ENCODE assay signal across 18 cellular contexts in genomic region chr4:121693450-121693849, GRCh38. TPM values are rescaled to one million over a fixed set of nuclear protein-coding genes. Genes with fewer than 3 reads are reported as not detected.
DNase-seq lines count a peak whose midpoint lies in the region; ATAC-seq and TF ChIP-seq lines count a peak whose summit lies in the region.
"Had no signal": no experiment of that assay in that cellular context is flagged by ENCODE, and none has a peak within 500 bp of the region (broad histone marks: within the 10 kb centered on the region; RNA-seq: fewer than 3 reads in every experiment).

No MANE protein-coding gene starts in this region.

- TF ChIP-seq CTCF in brain microvascular endothelial cell (IDR thresholded peaks at IDR 0.05; ENCODE audit: low read depth, low read length, missing control alignments) (no peak), thoracic aorta (IDR thresholded peaks at IDR 0.05) (no peak), GM23338 (conservative IDR thresholded peaks at IDR 0.05; ENCODE audit: low read depth in 2 of 2) (no peak)

- intact Hi-C loops in activated CD4-positive, alpha-beta T cell treated with anti-CD3 and anti-CD28 coated beads, Interleukin-2, amount 10 ng/mL, durations not matched to agents 24 days and 14 days (cut with micrococcal nuclease), result no loop called here
- intact Hi-C loops in left colon (cut with DNase I, micrococcal nuclease), result no loop called here

- H3K4me2 ChIP-seq in mesenchymal stem cell (ENCODE audit: low read length, poor library complexity, severe bottlenecking), result peak overlapping the region; percentile 53
- H3K4me2 ChIP-seq in GM23338, result no peak overlapping the region

- WGBS in mesenchymal stem cell, result 72% methylated on average over 2 of the region's 2 CpGs

- no peak overlapping the region for H2BK120ac ChIP-seq in mesenchymal stem cell (ENCODE audit: low read depth, low read length)

- no peak overlapping the region for H3K23ac ChIP-seq in mesenchymal stem cell (ENCODE audit: low read length in 2 of 2)

- H3K27me3 ChIP-seq in brain microvascular endothelial cell (replicated peaks) (no peaks in the 10 kb centered on the region), mesenchymal stem cell (ENCODE audit: control insufficient read depth in 1 of 2, insufficient read depth in 1 of 2, low read length in 2 of 2) (no peaks in the 10 kb centered on the region), thoracic aorta (replicated peaks; ENCODE audit: insufficient read depth) (no peaks in the 10 kb centered on the region), GM23338 (ENCODE audit: insufficient read depth) (peaks cover 8% of the 10 kb centered on the region; the same call in 1 of the 2 replicates)

- DNase-seq in activated CD4-positive, alpha-beta T cell treated with anti-CD3 and anti-CD28 coated beads, Interleukin-2, amount 10 ng/mL, durations not matched to agents 24 days and 14 days, result peak; percentile 38
- DNase-seq in activated CD4-positive, alpha-beta T cell treated with anti-CD3 and anti-CD28 coated beads for 4 hours, result no peak
- no peak for DNase-seq in brain microvascular endothelial cell
- DNase-seq in mesenchymal stem cell, result no peak
- no peak for DNase-seq in thoracic aorta (ENCODE audit: low spot score)
- no peak for DNase-seq in caudate nucleus (lab: John Stamatoyannopoulos, UW)
- no peak for DNase-seq in left colon
- no peak for DNase-seq in GM23338 (ENCODE audit: low spot score)
- DNase-seq: 8988T; activated CD4-positive, alpha-beta T cell treated with anti-CD3 and anti-CD28 coated beads, Interleukin-2, amount 10 ng/mL, durations not matched to agents 7 days and 5 days; activated naive CD8-positive, alpha-beta T cell treated with anti-CD3 and anti-CD28 coated beads, Interleukin-2, amount 50 U/mL, for 24 hours; activated T-cell treated with anti-CD3 and anti-CD28 coated beads, Interleukin-2, amount 50 U/mL, for 24 hours; NCI-H1105; NCI-H2171 treated with DMSO at 0.1 percent for 48 hours; nucleus accumbens; SIG-M5 had no signal

- H3K4me1 ChIP-seq in mesenchymal stem cell (ENCODE audit: control insufficient read depth, insufficient read depth, low read depth, low read length) (peaks cover 12% of the 10 kb centered on the region), thoracic aorta (ENCODE audit: control insufficient read depth in 1 of 2, low read depth in 2 of 2) (peaks cover 43 to 72% of the 10 kb centered on the region in 2 donors), GM23338 (ENCODE audit: insufficient read depth) (peaks cover 39% of the 10 kb centered on the region)

- H3K4ac ChIP-seq in mesenchymal stem cell (ENCODE audit: low read depth in 1 of 2, low read length in 2 of 2), result no peak overlapping the region

- peaks cover 9% of the 10 kb centered on the region for H3K9me3 Mint-ChIP-seq in activated CD4-positive, alpha-beta T cell treated with anti-CD3 and anti-CD28 coated beads, Interleukin-2, amount 10 ng/mL, durations not matched to agents 24 days and 14 days
- no peaks in the 10 kb centered on the region for H3K9me3 Mint-ChIP-seq in GM23338
- H3K9me3 Mint-ChIP-seq: activated CD4-positive, alpha-beta T cell treated with anti-CD3 and anti-CD28 coated beads, Interleukin-2, amount 10 ng/mL, durations not matched to agents 7 days and 5 days; activated naive CD8-positive, alpha-beta T cell treated with anti-CD3 and anti-CD28 coated beads, Interleukin-2, amount 50 U/mL, for 24 hours; activated T-cell treated with anti-CD3 and anti-CD28 coated beads, Interleukin-2, amount 50 U/mL, for 24 hours; T-helper 2 cell treated with Interferon-gamma antibody and Interleukin-4, amounts not matched to agents 5 μg/mL and 100 μg/mL, for 36 hours had no signal

- H3K9me2 ChIP-seq in GM23338 (ENCODE audit: insufficient read depth), result 0 out of 2 replicates have a peak, but pooled peaks cover 4% of the 10 kb centered on the region

- no peak overlapping the region for H2BK5ac ChIP-seq in mesenchymal stem cell (ENCODE audit: low read depth, low read length, poor library complexity, severe bottlenecking)

- H3K18ac ChIP-seq in mesenchymal stem cell (ENCODE audit: low read depth in 1 of 2, low read length in 2 of 2), result no peak overlapping the region

- H4K91ac ChIP-seq in mesenchymal stem cell (ENCODE audit: low read length), result no peak overlapping the region

- no peaks in the 10 kb centered on the region; the same call in 1 of the 2 replicates for H4K20me1 ChIP-seq in GM23338 (replicated peaks; ENCODE audit: insufficient read depth)

- peaks cover 5% of the 10 kb centered on the region for H3K27me3 Mint-ChIP-seq in activated CD4-positive, alpha-beta T cell treated with anti-CD3 and anti-CD28 coated beads, Interleukin-2, amount 10 ng/mL, durations not matched to agents 24 days and 14 days
- peaks cover 10% of the 10 kb centered on the region for H3K27me3 Mint-ChIP-seq in GM23338 (ENCODE audit: insufficient read depth, low read depth, poor library complexity)

- peaks cover 29% of the 10 kb centered on the region for H3K36me3 Mint-ChIP-seq in activated CD4-positive, alpha-beta T cell treated with anti-CD3 and anti-CD28 coated beads, Interleukin-2, amount 10 ng/mL, durations not matched to agents 24 days and 14 days (ENCODE audit: low read depth)
- H3K36me3 Mint-ChIP-seq in GM23338 (ENCODE audit: low read depth), result peaks cover 13% of the 10 kb centered on the region; the same call in 2 of the 3 replicates

- H2BK15ac ChIP-seq in mesenchymal stem cell (ENCODE audit: low read depth, poor library complexity, severe bottlenecking), result no peak overlapping the region

- H3K4me1 Mint-ChIP-seq in activated CD4-positive, alpha-beta T cell treated with anti-CD3 and anti-CD28 coated beads, Interleukin-2, amount 10 ng/mL, durations not matched to agents 24 days and 14 days, result peaks cover 39% of the 10 kb centered on the region
- H3K4me1 Mint-ChIP-seq in GM23338, result peaks cover 33% of the 10 kb centered on the region; the same call in 2 of the 3 replicates

- peaks cover 4% of the 10 kb centered on the region for H3K79me1 ChIP-seq in mesenchymal stem cell (replicated peaks; ENCODE audit: low read length, poor library complexity, severe bottlenecking)

- H2BK12ac ChIP-seq in mesenchymal stem cell (ENCODE audit: low read length in 2 of 2), result no peak overlapping the region

- no peak overlapping the region for H3K14ac ChIP-seq in mesenchymal stem cell (ENCODE audit: low read length in 2 of 2)

- H3K36me3 ChIP-seq in brain microvascular endothelial cell (replicated peaks), result peaks cover 14% of the 10 kb centered on the region
- H3K36me3 ChIP-seq in mesenchymal stem cell (ENCODE audit: control insufficient read depth in 1 of 2, insufficient read depth in 2 of 2, low read depth in 1 of 2, low read length in 2 of 2), result peaks cover 0 to 45% of the 10 kb centered on the region in 2 experiments
- H3K36me3 ChIP-seq in thoracic aorta, result no peaks in the 10 kb centered on the region
- H3K36me3 ChIP-seq in GM23338 (ENCODE audit: insufficient read depth), result no peaks in the 10 kb centered on the region; the same call in 1 of the 2 replicates

- no peak overlapping the region for H4K8ac ChIP-seq in mesenchymal stem cell (ENCODE audit: low read length)

- H2AFZ ChIP-seq in mesenchymal stem cell (ENCODE audit: low read depth, low read length), result no peak overlapping the region
- H2AFZ ChIP-seq in GM23338, result no peak overlapping the region

- H2AK5ac ChIP-seq in mesenchymal stem cell (ENCODE audit: low read length, severe bottlenecking), result no peak overlapping the region

- no peak overlapping the region for H3K27ac Mint-ChIP-seq in activated CD4-positive, alpha-beta T cell treated with anti-CD3 and anti-CD28 coated beads, Interleukin-2, amount 10 ng/mL, durations not matched to agents 24 days and 14 days
- no peak overlapping the region for H3K27ac Mint-ChIP-seq in GM23338
- H3K27ac Mint-ChIP-seq: activated CD4-positive, alpha-beta T cell treated with anti-CD3 and anti-CD28 coated beads, Interleukin-2, amount 10 ng/mL, durations not matched to agents 7 days and 5 days; activated naive CD8-positive, alpha-beta T cell treated with anti-CD3 and anti-CD28 coated beads, Interleukin-2, amount 50 U/mL, for 24 hours; activated T-cell treated with anti-CD3 and anti-CD28 coated beads, Interleukin-2, amount 50 U/mL, for 24 hours; T-helper 2 cell treated with Interferon-gamma antibody and Interleukin-4, amounts not matched to agents 5 μg/mL and 100 μg/mL, for 36 hours had no signal

- H3K4me3 Mint-ChIP-seq in activated CD4-positive, alpha-beta T cell treated with anti-CD3 and anti-CD28 coated beads, Interleukin-2, amount 10 ng/mL, durations not matched to agents 24 days and 14 days, result no peak overlapping the region
- H3K4me3 Mint-ChIP-seq in GM23338, result no peak overlapping the region
- H3K4me3 Mint-ChIP-seq: activated CD4-positive, alpha-beta T cell treated with anti-CD3 and anti-CD28 coated beads, Interleukin-2, amount 10 ng/mL, durations not matched to agents 7 days and 5 days; activated naive CD8-positive, alpha-beta T cell treated with anti-CD3 and anti-CD28 coated beads, Interleukin-2, amount 50 U/mL, for 24 hours; activated T-cell treated with anti-CD3 and anti-CD28 coated beads, Interleukin-2, amount 50 U/mL, for 24 hours; T-helper 2 cell treated with Interferon-gamma antibody and Interleukin-4, amounts not matched to agents 5 μg/mL and 100 μg/mL, for 36 hours had no signal

- H3K4me3 ChIP-seq in brain microvascular endothelial cell (ENCODE audit: low read depth, low read length) (peak overlapping the region; percentile 29), mesenchymal stem cell (ENCODE audit: insufficient read depth in 1 of 2, low read depth in 1 of 2, low read length in 2 of 2) (peak overlapping the region in 1 of 2 experiments; percentile 74), thoracic aorta (peak overlapping the region; percentile 28), GM23338 (no peak overlapping the region)

- ATAC-seq in thoracic aorta (ENCODE audit: insufficient number of reproducible peaks, low FRiP score, low read depth) (no peak), left colon (no peak), GM23338 (no peak)
- ATAC-seq: activated naive CD8-positive, alpha-beta T cell treated with anti-CD3 and anti-CD28 coated beads, Interleukin-2, amount 50 U/mL, for 24 hours; HCT116 had no signal

- H3K9ac ChIP-seq in mesenchymal stem cell (ENCODE audit: low read length), result peak overlapping the region; percentile 88

- peaks cover 69% of the 10 kb centered on the region for H3K79me2 ChIP-seq in GM23338 (replicated peaks; ENCODE audit: insufficient read depth)

- H3K27ac ChIP-seq in brain microvascular endothelial cell, result no peak overlapping the region
- H3K27ac ChIP-seq in mesenchymal stem cell (ENCODE audit: low read length, poor library complexity, severe bottlenecking), result peak overlapping the region; percentile 60
- H3K27ac ChIP-seq in thoracic aorta, result no peak overlapping the region
- no peak overlapping the region for H3K27ac ChIP-seq in caudate nucleus (ENCODE audit: low read depth, low read length)
- H3K27ac ChIP-seq in GM23338 (ENCODE audit: low read depth), result no peak overlapping the region

- in situ Hi-C loops in brain microvascular endothelial cell (cut with HindIII; ENCODE audit: low pct_ligation_motif_present, low sequenced_read_pairs), result no loop called here

- no peaks in the 10 kb centered on the region for H3K9me3 ChIP-seq in mesenchymal stem cell (ENCODE audit: control insufficient read depth, low read length)
- no peaks in the 10 kb centered on the region for H3K9me3 ChIP-seq in thoracic aorta

- 0 out of 2 replicates have a peak, but pooled peaks cover 6% of the 10 kb centered on the region for H3F3A ChIP-seq in GM23338 (replicated peaks; ENCODE audit: low read depth)

RNA-seq across cellular contexts. Expression of gene ANXA5, which starts 3.3 kb away (rescaled TPM):
- total RNA-seq in activated CD4-positive, alpha-beta T cell treated with anti-CD3 and anti-CD28 coated beads, Interleukin-2, amount 10 ng/mL, durations not matched to agents 24 days and 14 days, result 107 TPM in 2 replicates
- polyA plus RNA-seq in mesenchymal stem cell (2013, experiment 1 of 2), result 578 TPM
- polyA plus RNA-seq in mesenchymal stem cell (2013, experiment 2 of 2), result 600 TPM
- total RNA-seq in thoracic aorta (100 to 1,000 TPM; 401 to 458 TPM), left colon (10 to 100 TPM; 61.3 to 84.7 TPM)
- total RNA-seq in GM23338 (2014; rRNA removed; shearing (Covaris generic)), result 120 and 129 TPM in 2 replicates
- 163 and 181 TPM in 2 replicates for polyA plus RNA-seq in GM23338 (2016; fragmentation: Nextera tagmentation; extraction: Ambion mirVana)
